ENCODE assay signal across 8 cellular contexts in the genomic region with DNA sequence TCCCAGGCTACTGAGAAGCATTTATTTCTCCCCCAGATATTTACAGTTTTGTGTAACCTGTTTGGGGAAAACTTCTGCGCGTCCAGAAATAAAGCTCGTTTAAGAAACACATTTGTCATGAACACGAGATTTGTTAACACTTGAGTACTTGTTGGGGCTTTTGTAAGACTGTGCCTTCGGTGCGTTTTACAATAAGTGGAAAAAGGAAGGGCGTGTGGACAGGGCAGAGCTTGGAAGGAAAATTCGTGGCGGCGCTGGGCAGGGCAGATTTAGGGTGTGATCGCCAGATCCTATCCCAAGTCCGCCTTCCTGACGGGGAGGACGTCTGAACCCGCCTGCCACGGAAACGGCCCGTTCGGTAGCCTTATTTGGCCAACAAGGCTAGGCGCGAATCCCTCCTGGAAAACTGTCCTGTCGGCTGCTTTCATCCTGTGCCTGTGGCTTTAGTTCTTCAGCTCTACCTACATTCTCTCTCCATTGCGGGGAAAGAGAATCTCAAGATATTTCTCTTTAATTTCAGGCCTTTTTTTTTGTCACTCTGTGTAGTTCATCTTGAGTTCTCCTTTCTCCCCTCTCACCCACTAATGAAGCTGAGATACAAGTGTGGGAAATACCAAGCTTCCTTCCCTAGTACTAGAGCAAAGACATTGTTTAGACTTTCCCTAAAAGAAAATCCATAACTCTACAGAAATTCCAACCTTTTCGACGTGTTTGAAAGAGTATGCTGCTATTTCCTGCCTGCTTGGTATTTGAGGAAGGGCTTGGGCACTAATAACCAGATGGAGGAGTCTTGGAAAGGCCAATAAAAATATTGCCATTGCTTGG.
DNase-seq lines count a peak whose midpoint lies in the region; ATAC-seq and TF ChIP-seq lines count a peak whose summit lies in the region.

No MANE protein-coding gene starts in this region.

- peak overlapping the region; percentile 96 for H3K4me3 ChIP-seq in GM12865 (ENCODE audit: low read depth, low read length)

- peak; percentile 55 for DNase-seq in GM12865 (ENCODE audit: low read depth)
- peak; percentile 68 for DNase-seq in RWPE1 (ENCODE audit: low spot score)
- DNase-seq in astrocyte of the hippocampus (ENCODE audit: low read depth, low spot score) = peak; percentile 88
- DNase-seq in hepatic stellate cell (ENCODE audit: low spot score) = peak; percentile 58
- peak; percentile 26 to 89 (median 36) for DNase-seq in posterior cingulate gyrus
- DNase-seq in OCI-M2 (lab: John Stamatoyannopoulos, UW; ENCODE audit: unreplicated experiment) = no peak

- intact Hi-C loops in posterior cingulate gyrus (cut with DNase I) = loop anchor here (5.0 kb wide), 1 partner anchor 125 kb away; no protein-coding TSS in a partner anchor

- peak overlapping the region; percentile 74 for H3K27ac ChIP-seq in 22Rv1
- H3K27ac ChIP-seq in RWPE1 = peak overlapping the region; percentile 96

- TF ChIP-seq CTCF in 22Rv1 (IDR thresholded peaks at IDR 0.05) (0 out of 2 replicates have a peak, but pooled peaks have one; percentile 1), GM12865 (IDR thresholded peaks at IDR 0.05; ENCODE audit: insufficient read depth, low read depth, low read length, missing control alignments) (no peak), RWPE1 (conservative IDR thresholded peaks at IDR 0.05; ENCODE audit: low read depth) (no peak)

- CTCF ChIA-PET in RWPE1 (lab: Yijun Ruan, JAX) = interaction anchor here (0.6 to 1.0 kb wide), 5 partner anchors 39 to 101 kb away, joined by 3 to 5 read pairs (median 3); no protein-coding TSS in a partner anchor

- POLR2A ChIA-PET in RWPE1 (lab: Yijun Ruan, JAX; ENCODE audit: low non-redundant PET) = no interaction called here

- peak; percentile 2 for ATAC-seq in HG03159 (IDR thresholded peaks at IDR 0.05; ENCODE audit: unreplicated experiment)
